ENCODE assay signal across 16 cellular contexts in genomic region chr6:65149841-65150240, GRCh38.
A peak's percentile ranks its signal among the peaks of the same experiment; 100 is the strongest.
DNase-seq lines count a peak whose midpoint lies in the region.
"Had no signal": no experiment of that assay in that cellular context is flagged by ENCODE, and none has a peak within 500 bp of the region (broad histone marks: within the 10 kb centered on the region; RNA-seq: fewer than 3 reads in every experiment).

No MANE protein-coding gene starts in this region.

- no peak overlapping the region for H3K4ac ChIP-seq in mesendoderm (ENCODE audit: low read depth, low read length)

- WGBS in mesendoderm (ENCODE audit: extremely low coverage, insufficient coverage, low lambda C conversion rate), result no CpG with 5 or more reads among the region's 1 CpG

- no peak overlapping the region for H4K8ac ChIP-seq in mesendoderm (ENCODE audit: low read depth, low read length)

- no peak overlapping the region for H4K5ac ChIP-seq in mesendoderm (ENCODE audit: low read length)

- H3K4me1 ChIP-seq in mesendoderm (ENCODE audit: control insufficient read depth, low read depth, low read length), result no peaks in the 10 kb centered on the region
- H3K4me1 ChIP-seq: A549; BLaER1 treated with 17β-estradiol and CSF1 and Interleukin-3, amounts not matched to agents 10 nM and 100 nM; Caco-2 had no signal

- no peaks in the 10 kb centered on the region for H3K79me2 ChIP-seq in mesendoderm (ENCODE audit: control insufficient read depth, insufficient read depth, low read length)

- H3K56ac ChIP-seq in mesendoderm (ENCODE audit: low read length), result no peak overlapping the region

- no peaks in the 10 kb centered on the region for H3K27me3 ChIP-seq in mesendoderm (ENCODE audit: insufficient read depth, low read length, poor library complexity)
- H3K27me3 ChIP-seq: BLaER1 treated with 17β-estradiol and CSF1 and Interleukin-3, amounts not matched to agents 10 nM and 100 nM had no signal

- H3K9ac ChIP-seq in mesendoderm (ENCODE audit: low read length), result no peak overlapping the region
- H3K9ac ChIP-seq: BLaER1 treated with 17β-estradiol and CSF1 and Interleukin-3, amounts not matched to agents 10 nM and 100 nM had no signal

- H2BK15ac ChIP-seq in mesendoderm (replicated peaks; ENCODE audit: low read depth), result no peak overlapping the region

- H3K27ac ChIP-seq in mesendoderm (ENCODE audit: low read depth, low read length), result no peak overlapping the region
- H3K27ac ChIP-seq: 22Rv1; A549; BLaER1 treated with 17β-estradiol and CSF1 and Interleukin-3, amounts not matched to agents 10 nM and 100 nM; C4-2B had no signal

- DNase-seq in DMS 273 (lab: John Stamatoyannopoulos, UW; ENCODE audit: unreplicated experiment), result peak; percentile 10
- no peak for DNase-seq in DMS 273 treated with DMSO at 0.1 percent for 48 hours (lab: John Stamatoyannopoulos, UW)
- DNase-seq in NCI-H69 (lab: John Stamatoyannopoulos, UW), result peak; percentile 34
- peak; percentile 77 for DNase-seq in mesendoderm
- no peak for DNase-seq in activated CD4-positive, alpha-beta T cell treated with anti-CD3 and anti-CD28 coated beads for 4 hours
- DNase-seq: AML-193; Caco-2; Calu3; CD4-positive, alpha-beta T cell; CD8-positive, alpha-beta T cell; DMS79 treated with DMSO at 0.1 percent for 48 hours; GF-D8 had no signal

- no peaks in the 10 kb centered on the region for H3K79me1 ChIP-seq in mesendoderm (ENCODE audit: low read length)

- H2BK120ac ChIP-seq in mesendoderm (ENCODE audit: low read depth, low read length), result no peak overlapping the region

- no peak overlapping the region for H3K4me3 ChIP-seq in mesendoderm (ENCODE audit: low read length)
- H3K4me3 ChIP-seq: A549; BLaER1 treated with 17β-estradiol and CSF1 and Interleukin-3, amounts not matched to agents 10 nM and 100 nM had no signal

- no peak overlapping the region for H3K4me2 ChIP-seq in mesendoderm (ENCODE audit: low read length)
- H3K4me2 ChIP-seq: A549; BLaER1 treated with 17β-estradiol and CSF1 and Interleukin-3, amounts not matched to agents 10 nM and 100 nM had no signal

- H3K36me3 ChIP-seq in mesendoderm (ENCODE audit: control insufficient read depth, insufficient read depth, low read length), result no peaks in the 10 kb centered on the region
- H3K36me3 ChIP-seq: BLaER1 treated with 17β-estradiol and CSF1 and Interleukin-3, amounts not matched to agents 10 nM and 100 nM had no signal

- no peak overlapping the region for H2BK5ac ChIP-seq in mesendoderm (ENCODE audit: low read length)

- H3K23ac ChIP-seq in mesendoderm (ENCODE audit: low read length), result no peak overlapping the region

- H3K18ac ChIP-seq in mesendoderm (ENCODE audit: low read length), result no peak overlapping the region

- no peak overlapping the region for H2AK5ac ChIP-seq in mesendoderm (ENCODE audit: low read length)

Comparison
In these comparisons a context has a peak if more than half of its experiments do, and no peak if none do; other contexts are left out.
1. DNase-seq: peak in DMS 273 (single experiment), NCI-H69 (single experiment) and mesendoderm (single experiment); none in DMS 273 treated with DMSO at 0.1 percent for 48 hours (single experiment) and activated CD4-positive, alpha-beta T cell treated with anti-CD3 and anti-CD28 coated beads for 4 hours (0 of 2).